ENCODE assay signal across 1 cellular context in the genomic region with DNA sequence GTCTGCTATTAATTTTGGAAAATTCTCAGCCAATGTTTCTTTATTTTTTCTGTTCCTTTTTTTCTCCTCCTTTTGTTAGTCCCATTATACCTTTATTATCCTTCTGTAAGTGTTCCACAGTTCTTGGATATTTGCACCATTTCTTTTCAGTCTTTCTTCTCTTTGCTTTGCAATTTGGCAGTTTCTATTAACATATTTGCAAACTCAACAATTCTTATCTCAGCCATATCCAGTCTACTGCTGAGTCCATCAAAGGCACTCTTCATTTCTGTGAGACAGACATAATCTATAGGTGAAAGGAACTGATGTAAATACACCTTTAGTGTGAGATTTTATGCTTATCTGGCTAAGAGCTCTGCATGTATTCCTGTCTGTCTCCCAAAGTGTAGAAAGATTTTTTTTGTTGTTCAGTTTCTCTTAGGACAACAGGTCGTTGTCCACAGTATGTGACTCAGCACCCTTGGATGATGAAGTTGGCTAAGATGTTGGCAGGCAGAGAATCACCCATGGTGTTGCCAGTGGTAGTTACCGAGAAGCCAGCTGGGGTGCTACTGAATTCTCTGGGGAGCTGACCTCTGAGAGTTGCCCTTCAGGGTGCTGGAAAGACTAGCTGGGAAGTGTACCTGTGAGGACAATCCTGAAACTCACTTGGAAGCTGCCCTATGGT.
TF ChIP-seq lines count a peak whose summit lies in the region.

No MANE protein-coding gene starts in this region.

TF ChIP-seq in GM12878, 131 proteins besides CTCF, POLR2A, EP300 and RAD21:
- TF ChIP-seq HCFC1 (IDR thresholded peaks at IDR 0.05; ENCODE audit: low read length) (no peak), MXI1 (IDR thresholded peaks at IDR 0.05; ENCODE audit: low read depth, low read length) (no peak), NR2F1 (conservative IDR thresholded peaks at IDR 0.05) (peak; percentile 50; the same call in 1 of the 2 replicates)
